In the genomic region with DNA sequence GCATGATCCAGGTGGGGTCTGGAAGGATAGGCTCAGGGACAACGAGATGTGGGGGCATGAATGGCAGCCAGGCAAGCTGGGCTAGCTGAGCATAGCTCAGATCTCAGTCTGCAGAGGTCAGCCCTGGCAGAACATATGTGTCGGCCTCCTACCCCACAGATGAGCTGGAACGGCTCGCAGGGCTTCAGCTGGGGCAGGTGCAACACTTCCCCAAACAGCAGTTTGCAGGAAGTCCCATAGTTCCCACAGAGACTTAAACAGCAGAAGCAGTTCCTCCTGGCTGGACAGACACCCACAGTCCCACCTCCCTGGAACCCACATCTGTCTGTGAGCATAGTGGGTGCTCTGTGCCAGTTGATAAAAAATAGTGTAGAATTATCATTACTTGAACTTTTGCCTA, we compare ENCODE assay signal across 18 cellular contexts.
DNase-seq lines count a peak whose midpoint lies in the region; ATAC-seq, FAIRE-seq and TF ChIP-seq lines count a peak whose summit lies in the region.
"Had no signal": no experiment of that assay in that cellular context is flagged by ENCODE, and none has a peak within 500 bp of the region (broad histone marks: within the 10 kb centered on the region; RNA-seq: fewer than 3 reads in every experiment).

No MANE protein-coding gene starts in this region.

- no peak overlapping the region for H2AFZ ChIP-seq in GM12878 (ENCODE audit: control insufficient read depth, low read depth, low read length)
- H2AFZ ChIP-seq: PC-9 had no signal

- no peak for TF ChIP-seq EP300 in GM12878 (IDR thresholded peaks at IDR 0.05; ENCODE audit: borderline replicate concordance in 1 of 2, control insufficient read depth in 1 of 2, low read depth in 2 of 2, low read length in 2 of 2)

- no peaks in the 10 kb centered on the region for H3K4me1 Mint-ChIP-seq in natural killer cell

- no peak for TF ChIP-seq POLR2A in GM12878 (IDR thresholded peaks at IDR 0.05; ENCODE audit: low read depth, low read length)
- no peak for TF ChIP-seq POLR2A in thyroid gland (IDR thresholded peaks at IDR 0.05)

- in situ Hi-C loops in GM12878 (cut with MboI), result no loop called here

- no TSS peak for BruUV-seq in GM12878 (replicated peaks; lab: Mats Ljungman, UMichigan)

- CTCF ChIA-PET in GM12878 (lab: Yijun Ruan, JAX), result interaction anchor here (1.2 to 1.3 kb wide), 2 partner anchors 134 to 412 kb away, joined by 3 read pairs; no protein-coding TSS in a partner anchor

- H3K4me1 ChIP-seq in GM12878 (ENCODE audit: control insufficient read depth, insufficient read depth, low read length), result no peaks in the 10 kb centered on the region
- H3K4me1 ChIP-seq in thyroid gland, result no peaks in the 10 kb centered on the region
- H3K4me1 ChIP-seq: psoas muscle had no signal

- no peak overlapping the region for H3K27ac Mint-ChIP-seq in natural killer cell
- H3K27ac Mint-ChIP-seq: CD4-positive, alpha-beta memory T cell had no signal

- H3K36me3 ChIP-seq in GM12878 (ENCODE audit: control insufficient read depth in 2 of 2, insufficient read depth in 2 of 2, low read length in 1 of 2) (no peaks in the 10 kb centered on the region), thyroid gland (no peaks in the 10 kb centered on the region)
- H3K36me3 ChIP-seq: heart right ventricle had no signal

- H3K36me3 Mint-ChIP-seq in natural killer cell, result no peaks in the 10 kb centered on the region
- H3K36me3 Mint-ChIP-seq: CD4-positive, alpha-beta memory T cell had no signal

- peaks cover 6 to 11% of the 10 kb centered on the region in 2 donors for H3K27me3 Mint-ChIP-seq in natural killer cell (ENCODE audit: low read depth in 2 of 2)

- no peaks in the 10 kb centered on the region for H3K9me3 Mint-ChIP-seq in natural killer cell

- H3K4me2 ChIP-seq in GM12878 (ENCODE audit: control insufficient read depth, insufficient read depth), result no peak overlapping the region
- H3K4me2 ChIP-seq: PC-9 had no signal

- no peak for FAIRE-seq in GM12878 (lab: Jason Lieb, UNC)

- 0% methylated on average over 4 of the region's 4 CpGs for WGBS in GM12878 (ENCODE audit: insufficient coverage, insufficient replicate concordance, low lambda C conversion rate, missing lambda C conversion rate)
- 74 to 97% methylated on average over 3 to 4 of the region's 4 CpGs for WGBS in thyroid gland, 2 donors

- H3K9ac ChIP-seq in GM12878 (ENCODE audit: control insufficient read depth, insufficient read depth, low read length), result no peak overlapping the region

- no peak for TF ChIP-seq RAD21 in GM12878 (IDR thresholded peaks at IDR 0.05; ENCODE audit: insufficient read depth, low read depth, low read length)

- no peaks in the 10 kb centered on the region for H3K27me3 ChIP-seq in GM12878 (replicated peaks in 1 of 2; ENCODE audit: control insufficient read depth in 2 of 2, insufficient read depth in 2 of 2, low read length in 1 of 2)
- no peaks in the 10 kb centered on the region for H3K27me3 ChIP-seq in thyroid gland
- H3K27me3 ChIP-seq: heart right ventricle had no signal

- H3K4me3 ChIP-seq in GM12865 (ENCODE audit: low read depth, low read length) (no peak overlapping the region), GM12878 (no peak overlapping the region), thyroid gland (replicated peaks in 1 of 3) (no peak overlapping the region)
- H3K4me3 ChIP-seq: heart right ventricle, PC-9, psoas muscle had no signal

- no peaks in the 10 kb centered on the region for H4K20me1 ChIP-seq in GM12878 (ENCODE audit: control insufficient read depth, insufficient read depth)

- TF ChIP-seq CTCF in GM12865 (IDR thresholded peaks at IDR 0.05; ENCODE audit: insufficient read depth, low read depth, low read length, missing control alignments) (no peak), GM12878 (IDR thresholded peaks at IDR 0.05 in 2 of 3, conservative IDR thresholded peaks at IDR 0.05 in 1 of 3; ENCODE audit: control insufficient read depth in 2 of 3, extremely low read depth in 1 of 3, insufficient read depth in 1 of 3, low read depth in 3 of 3, low read length in 3 of 3) (no peak), natural killer cell (IDR thresholded peaks at IDR 0.05) (no peak), thyroid gland (IDR thresholded peaks at IDR 0.05) (no peak)

- H3K9me3 ChIP-seq in GM12878 (replicated peaks; ENCODE audit: control insufficient read depth, insufficient read depth, low read length), result no peaks in the 10 kb centered on the region; the same call in 2 of the 3 replicates
- H3K9me3 ChIP-seq in thyroid gland, result no peaks in the 10 kb centered on the region
- H3K9me3 ChIP-seq: psoas muscle had no signal

- no peak overlapping the region for H3K27ac ChIP-seq in GM12878 (ENCODE audit: control insufficient read depth, insufficient read depth)
- H3K27ac ChIP-seq in thyroid gland, result no peak overlapping the region
- H3K27ac ChIP-seq: heart right ventricle, PC-9, psoas muscle had no signal

- ATAC-seq in HG03095 (IDR thresholded peaks at IDR 0.05; ENCODE audit: unreplicated experiment), result peak; percentile 62
- no peak for ATAC-seq in GM12878
- no peak for ATAC-seq in natural killer cell
- ATAC-seq: psoas muscle had no signal

- intact Hi-C loops in GM12878 (cut with micrococcal nuclease; ENCODE audit: unreplicated experiment) (no loop called here), natural killer cell (cut with micrococcal nuclease) (no loop called here), thyroid gland (cut with DNase I) (no loop called here)

- no peak overlapping the region for H3K4me3 Mint-ChIP-seq in natural killer cell
- H3K4me3 Mint-ChIP-seq: CD4-positive, alpha-beta memory T cell had no signal

- RAD21 ChIA-PET in GM12878 (lab: Charles Lee; ENCODE audit: unreplicated experiment), result no interaction called here

- no peaks in the 10 kb centered on the region for H3K79me2 ChIP-seq in GM12878 (ENCODE audit: control insufficient read depth, insufficient read depth, low read length)

- DNase-seq in GM12865 (ENCODE audit: low read depth) (peak; percentile 25), GM12878 (ENCODE audit: low read depth, low spot score) (no peak), pons (ENCODE audit: low spot score) (peak; percentile 38), natural killer cell (no peak), NCI-H2107 (lab: John Stamatoyannopoulos, UW) (no peak), thyroid gland (no peak), T-helper 1 cell (no peak)
- DNase-seq: activated CD4-positive, CD25-positive, alpha-beta regulatory T cell; activated gamma-delta T cell treated with Interleukin-2 at 50 U/mL for 16 hours; CD4-positive, alpha-beta memory T cell; GDM1; GOT3; heart right ventricle; kidney glomerular epithelial cell; NCI-H1417; PC-9; psoas muscle had no signal

- POLR2A ChIA-PET in GM12878 (lab: Charles Lee), result no interaction called here

- SMC1A ChIA-PET in GM12878 (lab: Charles Lee; ENCODE audit: uncharacterized antibody, unreplicated experiment), result no interaction called here

TF ChIP-seq in GM12878, 131 proteins besides CTCF, POLR2A, EP300 and RAD21:
- TF ChIP-seq TCF12 (IDR thresholded peaks at IDR 0.05; ENCODE audit: low read depth, low read length) (peak; percentile 53; the same call in 1 of the 2 replicates), BRCA1 (IDR thresholded peaks at IDR 0.05; ENCODE audit: low read depth, low read length) (no peak), SPI1 (IDR thresholded peaks at IDR 0.05; ENCODE audit: borderline replicate concordance, insufficient read depth, low read depth, low read length) (peak; percentile 67), RUNX3 (IDR thresholded peaks at IDR 0.05; ENCODE audit: low read length) (0 out of 2 replicates have a peak, but pooled peaks have one; percentile 14)

Comparison
In these comparisons a context has a peak if more than half of its experiments do, and no peak if none do; other contexts are left out.
1. DNase-seq: peak in GM12865 (single experiment) and pons (single experiment); none in GM12878 (single experiment), natural killer cell (single experiment), NCI-H2107 (single experiment), thyroid gland (0 of 2) and T-helper 1 cell (0 of 5).